In the genomic region with DNA sequence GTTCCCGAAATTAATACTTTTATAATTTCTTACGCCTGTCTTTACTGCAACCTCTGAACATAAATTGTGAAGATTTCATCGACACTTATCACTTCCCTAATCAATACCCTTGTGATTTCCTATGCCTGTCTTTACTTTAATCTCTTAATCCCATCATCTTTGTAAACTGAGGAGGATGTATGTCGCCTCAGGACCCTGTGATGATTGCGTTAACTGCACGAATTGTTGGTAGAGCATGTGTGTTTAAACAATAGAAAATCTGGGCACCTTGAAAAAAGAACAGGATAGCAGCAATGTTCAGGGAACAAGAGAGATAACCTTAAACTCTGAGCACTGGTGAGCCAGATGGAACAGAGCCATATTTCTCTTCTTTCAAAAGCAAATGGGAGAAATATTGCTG, we compare ENCODE assay signal across 2 cellular contexts. TPM values are rescaled to one million over a fixed set of nuclear protein-coding genes. Genes with fewer than 3 reads are reported as not detected.
"Had no signal": no experiment of that assay in that cellular context is flagged by ENCODE, and none has a peak within 500 bp of the region (broad histone marks: within the 10 kb centered on the region; RNA-seq: fewer than 3 reads in every experiment).

No MANE protein-coding gene starts in this region.

RNA-seq across cellular contexts. Expression of a gene that starts 4.5 kb away (rescaled TPM):
- total RNA-seq: activated naive CD4-positive, alpha-beta T cell treated with anti-CD3 and anti-CD28 coated beads for 36 hours; activated naive CD8-positive, alpha-beta T cell treated with anti-CD3 and anti-CD28 coated beads, Interleukin-2, amount 10 ng/mL, durations not matched to agents 7 days and 5 days had no signal
